In the genomic region with DNA sequence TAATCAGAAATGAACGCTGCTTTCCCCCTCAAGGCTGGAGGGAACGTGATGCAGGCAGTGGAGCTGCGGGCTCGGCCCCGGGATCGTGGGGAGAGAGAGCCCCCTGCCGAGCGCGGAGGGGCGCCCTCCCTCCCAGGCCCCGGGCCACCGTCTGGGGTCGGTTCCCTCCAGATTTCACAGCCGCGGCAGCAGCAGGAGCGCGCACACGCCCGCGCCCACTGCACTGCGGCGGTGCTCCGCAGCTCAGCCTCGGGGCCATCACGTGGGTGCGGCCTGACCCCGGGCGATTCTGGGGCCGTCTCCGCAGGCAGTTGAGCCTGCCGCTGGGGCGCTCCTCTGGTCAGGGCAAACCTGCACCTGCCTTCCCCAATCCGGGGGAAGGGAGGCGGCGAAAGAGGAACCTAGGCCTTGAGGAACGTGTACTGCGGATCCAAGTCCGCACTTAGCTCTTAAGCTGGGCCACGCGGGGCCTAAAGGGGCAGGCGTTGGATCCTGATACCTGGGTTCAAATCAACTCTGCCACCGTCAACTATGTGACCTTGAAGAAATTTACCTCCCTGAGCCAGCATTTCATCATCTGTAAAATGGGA, we compare ENCODE assay signal across 8 cellular contexts. TPM values are rescaled to one million over a fixed set of nuclear protein-coding genes. Genes with fewer than 3 reads are reported as not detected.
DNase-seq lines count a peak whose midpoint lies in the region; ATAC-seq and TF ChIP-seq lines count a peak whose summit lies in the region.

No MANE protein-coding gene starts in this region.

- intact Hi-C loops in psoas muscle (cut with DNase I): no loop called here

- H3K27me3 ChIP-seq in psoas muscle (ENCODE audit: insufficient read depth in 3 of 3, low read length in 2 of 3): peaks cover 0 to 19% (median 0%) of the 10 kb centered on the region in 3 donors

- ATAC-seq in GM21447 (IDR thresholded peaks at IDR 0.05; ENCODE audit: unreplicated experiment) (peak; percentile 59), psoas muscle (peak; percentile 70 to 86 (median 79))

- H3K9me3 ChIP-seq in psoas muscle: no peaks in the 10 kb centered on the region

- TF ChIP-seq CTCF in NB4 (IDR thresholded peaks at IDR 0.05; ENCODE audit: low read depth, low read length) (no peak), psoas muscle (IDR thresholded peaks at IDR 0.05) (no peak)

- H3K4me3 ChIP-seq in NB4 (ENCODE audit: low read depth, low read length) (peak overlapping the region; percentile 34), psoas muscle (peak overlapping the region; percentile 56)

- no peak for TF ChIP-seq POLR2A in NB4 (IDR thresholded peaks at IDR 0.05; ENCODE audit: extremely low read depth, insufficient read length)

- no peaks in the 10 kb centered on the region for H3K36me3 ChIP-seq in psoas muscle (ENCODE audit: insufficient read depth in 1 of 2, low read depth in 1 of 2)

- 13 to 16% (median 14%) methylated on average over 41 to 42 of the region's 42 CpGs for WGBS in psoas muscle, 3 donors

- H3K27ac ChIP-seq in psoas muscle: no peak overlapping the region

- DNase-seq in DMS79 treated with DMSO at 0.1 percent for 48 hours (lab: John Stamatoyannopoulos, UW): peak; percentile 17
- peak; percentile 69 for DNase-seq in NB4 (ENCODE audit: low read depth)
- peak in 51 of 58 donors; percentile 6 to 73 (median 44) for DNase-seq in anterior cingulate cortex (lab: John Stamatoyannopoulos, UW)
- peak in 49 of 51 donors; percentile 3 to 76 (median 45) for DNase-seq in hypothalamus (lab: John Stamatoyannopoulos, UW)
- peak; percentile 41 to 64 for DNase-seq in psoas muscle
- no peak for DNase-seq in NCI-H1930 (lab: John Stamatoyannopoulos, UW)
- no peak for DNase-seq in kidney tubule cell (ENCODE audit: low spot score)

- H3K4me1 ChIP-seq in psoas muscle: peaks cover 4% of the 10 kb centered on the region

RNA-seq across cellular contexts. Expression of gene DELE1, which starts 9.4 kb away (rescaled TPM):
- total RNA-seq in psoas muscle: 10 to 100 TPM; 40.5 to 65.5 (median 53.3) TPM
- 10 to 100 TPM; 23.1 to 38.2 (median 35.7) TPM for polyA plus RNA-seq in psoas muscle

RNA-seq across cellular contexts. Expression of gene PCDH1, which starts 36.0 kb away (rescaled TPM):
- 10 to 100 TPM; 10.1 to 17.4 (median 13.7) TPM for total RNA-seq in psoas muscle
- 1 to 10 TPM; 4.2 to 8.8 (median 5.1) TPM for polyA plus RNA-seq in psoas muscle

RNA-seq across cellular contexts. Expression of gene PCDH12, which starts 43.8 kb away (rescaled TPM):
- 1 to 10 TPM; 2.7 to 6.0 (median 3.4) TPM for total RNA-seq in psoas muscle
- polyA plus RNA-seq in psoas muscle: 1 to 10 TPM; 1.4 to 1.6 (median 1.5) TPM

RNA-seq across cellular contexts. Expression of gene RNF14, which starts 54.7 kb away (rescaled TPM):
- total RNA-seq in psoas muscle: 10 to 100 TPM; 54.1 to 89.6 (median 71.8) TPM
- 100 to 1,000 TPM in 1 of 3 donors, 10 to 100 TPM in 2; 44.1 to 137 (median 77.9) TPM for polyA plus RNA-seq in psoas muscle

Comparison
In these comparisons a context has a peak if more than half of its experiments do, and no peak if none do; other contexts are left out.
1. DNase-seq: peak in DMS79 treated with DMSO at 0.1 percent for 48 hours (single experiment), NB4 (single experiment), anterior cingulate cortex (51 of 58), hypothalamus (49 of 51) and psoas muscle (2 of 2); none in NCI-H1930 (0 of 2) and kidney tubule cell (single experiment).